In genomic region chr2:221571108-221571390, GRCh38 we compare ENCODE assay signal across 7 cellular contexts.
A peak's percentile ranks its signal among the peaks of the same experiment; 100 is the strongest.
DNase-seq lines count a peak whose midpoint lies in the region; ATAC-seq, FAIRE-seq and TF ChIP-seq lines count a peak whose summit lies in the region.

No MANE protein-coding gene starts in this region.

- H3K9me3 ChIP-seq in iPS DF 6.9 (ENCODE audit: control insufficient read depth, insufficient read depth, low read length), result no peaks in the 10 kb centered on the region

- no peak overlapping the region for H3K9ac ChIP-seq in KMS-11

- H3K27me3 ChIP-seq in KMS-11 (ENCODE audit: insufficient read depth, low read depth) (peaks cover 5% of the 10 kb centered on the region; the same call in 1 of the 2 replicates), iPS DF 6.9 (ENCODE audit: control insufficient read depth, insufficient read depth, low read length) (peaks cover 9% of the 10 kb centered on the region)

- H3K4me1 ChIP-seq in KMS-11 (ENCODE audit: low read depth, poor library complexity, severe bottlenecking), result peaks cover 7% of the 10 kb centered on the region
- peaks cover 6% of the 10 kb centered on the region for H3K4me1 ChIP-seq in iPS DF 6.9 (ENCODE audit: control insufficient read depth, insufficient read depth, low read length)

- no peak overlapping the region for H3K4me3 ChIP-seq in KMS-11 (IDR thresholded peaks at IDR 0.05; ENCODE audit: insufficient read depth, low read depth, low read length)
- peak overlapping the region; percentile 82; the same call in 1 of the 2 replicates for H3K4me3 ChIP-seq in iPS DF 6.9 (ENCODE audit: low read length)

- no peaks in the 10 kb centered on the region for H3K79me2 ChIP-seq in KMS-11 (ENCODE audit: insufficient read depth, low read depth)

- no peak overlapping the region for H3K27ac ChIP-seq in KMS-11
- H3K27ac ChIP-seq in iPS DF 6.9 (ENCODE audit: low read length), result no peak overlapping the region

- peak; percentile 10 for DNase-seq in activated T-helper 9 cell treated with anti-CD3 and anti-CD28 coated beads, Interleukin-2, amount 50 U/mL, for 16 hours (ENCODE audit: low read depth)
- DNase-seq in iPS DF 6.9 (ENCODE audit: low read depth, low spot score) (no peak), urothelium cell line (ENCODE audit: low spot score) (no peak), NCI-H748 (lab: John Stamatoyannopoulos, UW; ENCODE audit: unreplicated experiment) (no peak)
- peak in 2 of 3 experiments; percentile 5 for DNase-seq in stimulated activated CD4-positive, alpha-beta T cell treated with anti-CD3 and anti-CD28 coated beads, TNF-alpha, amount 100 ng/mL, for 4 hours (ENCODE audit: low read depth in 3 of 3)

- no CpG with 5 or more reads among the region's 18 CpGs for WGBS in iPS DF 6.9 (ENCODE audit: insufficient coverage, insufficient read length)

- no peak for FAIRE-seq in urothelium cell line (lab: Jason Lieb, UNC)

- H3K4me2 ChIP-seq in KMS-11, result peak overlapping the region; percentile 69

- H3K36me3 ChIP-seq in KMS-11 (ENCODE audit: insufficient read depth) (no peaks in the 10 kb centered on the region), iPS DF 6.9 (ENCODE audit: control insufficient read depth, insufficient read depth, low read length) (no peaks in the 10 kb centered on the region)

- TF ChIP-seq CTCF in KMS-11 (conservative IDR thresholded peaks at IDR 0.05; ENCODE audit: low read depth, low read length), result no peak

- H2AFZ ChIP-seq in KMS-11 (ENCODE audit: low read depth), result peak overlapping the region; percentile 100; the same call in 1 of the 2 replicates

- no peaks in the 10 kb centered on the region for H4K20me1 ChIP-seq in KMS-11 (ENCODE audit: insufficient read depth)

- ATAC-seq in HG02870 (IDR thresholded peaks at IDR 0.05; ENCODE audit: unreplicated experiment), result no peak

Comparison
In these comparisons a context has a peak if more than half of its experiments do, and no peak if none do; other contexts are left out.
1. DNase-seq: peak in activated T-helper 9 cell treated with anti-CD3 and anti-CD28 coated beads, Interleukin-2, amount 50 U/mL, for 16 hours (single experiment) and stimulated activated CD4-positive, alpha-beta T cell treated with anti-CD3 and anti-CD28 coated beads, TNF-alpha, amount 100 ng/mL, for 4 hours (2 of 3); none in iPS DF 6.9 (single experiment), urothelium cell line (single experiment) and NCI-H748 (single experiment).